In genomic region chr18:907880-908512, GRCh38 we compare ENCODE assay signal across 9 cellular contexts. TPM values are rescaled to one million over a fixed set of nuclear protein-coding genes. Genes with fewer than 3 reads are reported as not detected.
A peak's percentile ranks its signal among the peaks of the same experiment; 100 is the strongest.
DNase-seq lines count a peak whose midpoint lies in the region; ATAC-seq and TF ChIP-seq lines count a peak whose summit lies in the region.
"Had no signal": no experiment of that assay in that cellular context is flagged by ENCODE, and none has a peak within 500 bp of the region (broad histone marks: within the 10 kb centered on the region; RNA-seq: fewer than 3 reads in every experiment).

No MANE protein-coding gene starts in this region.

- no peak overlapping the region for H3K27ac ChIP-seq in mesenchymal stem cell (ENCODE audit: low read length, poor library complexity, severe bottlenecking)
- H3K27ac ChIP-seq in upper lobe of left lung, result no peak overlapping the region

- peaks cover 77% of the 10 kb centered on the region for H3K27me3 Mint-ChIP-seq in activated T-cell treated with anti-CD3 and anti-CD28 coated beads, Interleukin-2, amount 50 U/mL, for 4 hours (ENCODE audit: low read depth)

- TF ChIP-seq CTCF in astrocyte of the cerebellum (IDR thresholded peaks at IDR 0.05; ENCODE audit: low read depth, low read length, missing control alignments) (no peak), upper lobe of left lung (IDR thresholded peaks at IDR 0.05) (no peak)

- TF ChIP-seq POLR2A in upper lobe of left lung (IDR thresholded peaks at IDR 0.05), result no peak

- peaks cover 1% of the 10 kb centered on the region for H3K36me3 Mint-ChIP-seq in activated T-cell treated with anti-CD3 and anti-CD28 coated beads, Interleukin-2, amount 50 U/mL, for 4 hours (ENCODE audit: insufficient read depth)

- H3K18ac ChIP-seq in mesenchymal stem cell (ENCODE audit: low read depth in 1 of 2, low read length in 2 of 2), result no peak overlapping the region

- H3K27me3 ChIP-seq in mesenchymal stem cell (ENCODE audit: control insufficient read depth in 1 of 2, insufficient read depth in 1 of 2, low read length in 2 of 2) (peaks cover 82 to 97% of the 10 kb centered on the region in 2 experiments), upper lobe of left lung (peaks cover 2 to 72% (median 37%) of the 10 kb centered on the region in 4 donors)

- no peak overlapping the region for H2BK5ac ChIP-seq in mesenchymal stem cell (ENCODE audit: low read depth, low read length, poor library complexity, severe bottlenecking)

- peaks cover 3% of the 10 kb centered on the region for H3K9me3 ChIP-seq in mesenchymal stem cell (ENCODE audit: control insufficient read depth, low read length)
- H3K9me3 ChIP-seq in upper lobe of left lung, result no peaks in the 10 kb centered on the region

- peak overlapping the region; percentile 52 for H3K4me3 Mint-ChIP-seq in activated T-cell treated with anti-CD3 and anti-CD28 coated beads, Interleukin-2, amount 50 U/mL, for 4 hours

- H3K4me1 ChIP-seq in mesenchymal stem cell (ENCODE audit: control insufficient read depth, insufficient read depth, low read depth, low read length) (peaks cover 41% of the 10 kb centered on the region), upper lobe of left lung (peaks cover 33 to 42% (median 37%) of the 10 kb centered on the region in 4 donors)

- H2BK12ac ChIP-seq in mesenchymal stem cell (ENCODE audit: low read length in 2 of 2), result no peak overlapping the region

- no peak overlapping the region for H2BK15ac ChIP-seq in mesenchymal stem cell (ENCODE audit: low read depth, poor library complexity, severe bottlenecking)

- H3K4me1 Mint-ChIP-seq in activated T-cell treated with anti-CD3 and anti-CD28 coated beads, Interleukin-2, amount 50 U/mL, for 4 hours (ENCODE audit: low read depth), result peaks cover 20% of the 10 kb centered on the region

- in situ Hi-C loops in astrocyte of the cerebellum (cut with HindIII; ENCODE audit: low sequenced_read_pairs), result no loop called here

- DNase-seq in activated T-cell treated with anti-CD3 and anti-CD28 coated beads, Interleukin-2, amount 50 U/mL, for 4 hours, result no peak
- DNase-seq in activated T-cell treated with anti-CD3 and anti-CD28 coated beads, Interleukin-2, amount 50 U/mL, for 1 hour, result no peak
- no peak for DNase-seq in astrocyte of the cerebellum (ENCODE audit: low read depth)
- DNase-seq in mesenchymal stem cell, result no peak
- peak in 1 of 2 donors; percentile 74 for DNase-seq in upper lobe of left lung
- DNase-seq in SHP77 (lab: John Stamatoyannopoulos, UW), result no peak
- DNase-seq in amygdala (lab: John Stamatoyannopoulos, UW), result no peak
- DNase-seq: EL had no signal

- H3K9me3 Mint-ChIP-seq in activated T-cell treated with anti-CD3 and anti-CD28 coated beads, Interleukin-2, amount 50 U/mL, for 4 hours, result no peaks in the 10 kb centered on the region

- peak overlapping the region; percentile 33 for H3K4me3 ChIP-seq in astrocyte of the cerebellum (ENCODE audit: low read depth, low read length)
- peak overlapping the region in 1 of 2 experiments; percentile 74 for H3K4me3 ChIP-seq in mesenchymal stem cell (ENCODE audit: insufficient read depth in 1 of 2, low read depth in 1 of 2, low read length in 2 of 2)
- peak overlapping the region; percentile 22 to 49 (median 38) for H3K4me3 ChIP-seq in upper lobe of left lung

- H3K14ac ChIP-seq in mesenchymal stem cell (ENCODE audit: low read length in 2 of 2), result no peak overlapping the region

- H2AFZ ChIP-seq in mesenchymal stem cell (ENCODE audit: low read depth, low read length), result no peak overlapping the region

- no peak overlapping the region for H3K23ac ChIP-seq in mesenchymal stem cell (ENCODE audit: low read length in 2 of 2)

- no peak overlapping the region for H2AK5ac ChIP-seq in mesenchymal stem cell (ENCODE audit: low read length, severe bottlenecking)

- WGBS in mesenchymal stem cell, result 4% methylated on average over 38 of the region's 51 CpGs
- 2 to 3% methylated on average over 17 to 32 of the region's 51 CpGs for WGBS in upper lobe of left lung, 2 donors

- no peak for TF ChIP-seq EP300 in upper lobe of left lung (IDR thresholded peaks at IDR 0.05)

- peak in 1 of 2 donors; percentile 39 for ATAC-seq in activated T-cell treated with anti-CD3 and anti-CD28 coated beads, Interleukin-2, amount 50 U/mL, for 4 hours
- peak in 1 of 2 donors; percentile 10 for ATAC-seq in upper lobe of left lung (ENCODE audit: low FRiP score in 2 of 2)
- ATAC-seq in HG02588 (IDR thresholded peaks at IDR 0.05; ENCODE audit: unreplicated experiment), result no peak

- no peak overlapping the region for H3K9ac ChIP-seq in mesenchymal stem cell (ENCODE audit: low read length)

- H3K36me3 ChIP-seq in mesenchymal stem cell (ENCODE audit: control insufficient read depth in 1 of 2, insufficient read depth in 2 of 2, low read depth in 1 of 2, low read length in 2 of 2) (no peaks in the 10 kb centered on the region), upper lobe of left lung (no peaks in the 10 kb centered on the region)

- peak overlapping the region; percentile 68 for H3K4me2 ChIP-seq in mesenchymal stem cell (ENCODE audit: low read length, poor library complexity, severe bottlenecking)

- no peak overlapping the region for H4K91ac ChIP-seq in mesenchymal stem cell (ENCODE audit: low read length)

- no peak overlapping the region for H4K8ac ChIP-seq in mesenchymal stem cell (ENCODE audit: low read length)

- H2BK120ac ChIP-seq in mesenchymal stem cell (ENCODE audit: low read depth, low read length), result no peak overlapping the region

- H3K4ac ChIP-seq in mesenchymal stem cell (ENCODE audit: low read depth in 1 of 2, low read length in 2 of 2), result no peak overlapping the region

- no peaks in the 10 kb centered on the region for H3K79me1 ChIP-seq in mesenchymal stem cell (replicated peaks; ENCODE audit: low read length, poor library complexity, severe bottlenecking)

RNA-seq across cellular contexts. Expression of gene ADCYAP1, which starts 3.3 kb away (rescaled TPM):
- not detected for total RNA-seq in activated T-cell treated with anti-CD3 and anti-CD28 coated beads, Interleukin-2, amount 50 U/mL, for 4 hours
- polyA plus RNA-seq in mesenchymal stem cell (2013, experiment 1 of 2), result not detected
- polyA plus RNA-seq in mesenchymal stem cell (2013, experiment 2 of 2), result not detected
- total RNA-seq in upper lobe of left lung, result under 1 TPM in 3 of 6 donors, not detected in 3; 0.20 to 0.44 (median 0.30) TPM
